8 cellular contexts compared by ENCODE assay signal in the genomic region with DNA sequence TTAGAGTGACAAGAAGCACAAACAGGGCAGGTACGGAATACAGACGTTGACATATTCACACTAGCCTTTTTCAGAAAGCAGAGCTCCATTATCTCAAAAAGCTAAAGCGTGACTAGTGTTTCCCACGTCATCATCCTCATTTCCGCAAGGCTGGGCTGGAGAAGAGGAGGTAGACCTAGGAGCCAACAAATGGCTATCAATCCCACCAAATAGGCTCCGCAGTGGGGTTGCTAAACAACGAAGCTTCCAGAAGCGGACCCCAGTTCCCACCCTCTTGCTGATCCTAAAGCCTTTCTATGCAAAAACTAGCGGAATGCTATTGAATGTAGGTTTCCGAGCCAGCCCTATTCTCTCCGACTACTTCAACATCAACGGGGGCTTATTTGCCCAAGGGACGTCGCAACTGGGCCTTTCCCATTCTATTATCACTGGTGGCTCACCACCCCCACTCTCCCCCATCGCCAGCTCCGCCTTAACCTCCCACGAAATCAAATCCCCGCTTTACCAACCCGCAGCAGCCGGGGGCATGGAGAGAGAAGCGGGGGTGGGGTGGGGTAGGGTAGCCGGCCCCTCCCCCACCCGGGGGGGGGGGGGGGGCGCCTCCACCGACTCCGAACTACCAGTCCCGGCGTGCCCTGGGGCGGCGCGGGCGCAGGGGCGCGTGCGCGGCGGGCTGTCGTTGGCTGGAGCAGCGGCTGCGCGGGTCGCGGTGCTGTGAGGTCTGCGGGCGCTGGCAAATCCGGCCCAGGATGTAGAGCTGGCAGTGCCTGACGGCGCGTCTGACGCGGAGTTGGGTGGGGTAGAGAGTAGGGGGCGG. TPM values are rescaled to one million over a fixed set of nuclear protein-coding genes. Genes with fewer than 3 reads are reported as not detected.
A peak's percentile ranks its signal among the peaks of the same experiment; 100 is the strongest.
DNase-seq lines count a peak whose midpoint lies in the region; TF ChIP-seq lines count a peak whose summit lies in the region.

MORF4L1 (plus strand) TSS at position 736 of the 817 bp plus-strand sequence. CDS start 128 bp downstream, outside the sequence.

- H3K9me3 Mint-ChIP-seq in activated T-helper 1 cell treated with anti-CD3 and anti-CD28 coated beads, Interleukin-12 subunit alpha, Interleukin-12 subunit beta, Interleukin-2, Interleukin-4 antibody, amounts not matched to agents 30 ng/mL and 10 ng/mL and 1 ng/mL, durations not matched to agents 14 hours and 24 hours and 36 hours = no peaks in the 10 kb centered on the region

- WGBS in esophagus squamous epithelium, 2 donors = 33 to 40% methylated on average over 10 to 14 of the region's 52 CpGs

- H3K27me3 Mint-ChIP-seq in activated T-helper 1 cell treated with anti-CD3 and anti-CD28 coated beads, Interleukin-12 subunit alpha, Interleukin-12 subunit beta, Interleukin-2, Interleukin-4 antibody, amounts not matched to agents 30 ng/mL and 10 ng/mL and 1 ng/mL, durations not matched to agents 14 hours and 24 hours and 36 hours (ENCODE audit: insufficient read depth) = no peaks in the 10 kb centered on the region

- peak within 1 kb of the TSS; percentile 98 for H3K27ac Mint-ChIP-seq in activated T-helper 1 cell treated with anti-CD3 and anti-CD28 coated beads, Interleukin-12 subunit alpha, Interleukin-12 subunit beta, Interleukin-2, Interleukin-4 antibody, amounts not matched to agents 30 ng/mL and 10 ng/mL and 1 ng/mL, durations not matched to agents 14 hours and 24 hours and 36 hours

- H3K4me3 ChIP-seq in LNCaP clone FGC (ENCODE audit: low read depth, low read length) (peak within 1 kb of the TSS; percentile 79), esophagus squamous epithelium (peak within 1 kb of the TSS; percentile 77 to 99 (median 90))

- peaks cover 39% of the 10 kb centered on the region for H3K4me1 Mint-ChIP-seq in activated T-helper 1 cell treated with anti-CD3 and anti-CD28 coated beads, Interleukin-12 subunit alpha, Interleukin-12 subunit beta, Interleukin-2, Interleukin-4 antibody, amounts not matched to agents 30 ng/mL and 10 ng/mL and 1 ng/mL, durations not matched to agents 14 hours and 24 hours and 36 hours (ENCODE audit: low read depth)

- peak within 1 kb of the TSS; percentile 97 to 100 (median 99) for H3K27ac ChIP-seq in esophagus squamous epithelium

- H3K4me1 ChIP-seq in esophagus squamous epithelium = peaks cover 10 to 42% (median 30%) of the 10 kb centered on the region in 3 donors

- H3K36me3 ChIP-seq in esophagus squamous epithelium = no peaks in the 10 kb centered on the region

- no peaks in the 10 kb centered on the region for H3K27me3 ChIP-seq in esophagus squamous epithelium

- intact Hi-C loops in activated T-helper 1 cell treated with anti-CD3 and anti-CD28 coated beads, Interleukin-12 subunit alpha, Interleukin-12 subunit beta, Interleukin-2, Interleukin-4 antibody, amounts not matched to agents 30 ng/mL and 10 ng/mL and 1 ng/mL, durations not matched to agents 14 hours and 24 hours and 36 hours (cut with micrococcal nuclease) = loop anchor here (2.0 to 5.0 kb wide), 3 partner anchors 112 to 1280 kb away; partner anchors contain the start of genes FAH and PSMA4
- intact Hi-C loops in esophagus squamous epithelium (cut with DNase I) = no loop called here

- peak in 1 of 4 donors; percentile 63 for TF ChIP-seq POLR2A in esophagus squamous epithelium (IDR thresholded peaks at IDR 0.05)

- H3K4me3 Mint-ChIP-seq in activated T-helper 1 cell treated with anti-CD3 and anti-CD28 coated beads, Interleukin-12 subunit alpha, Interleukin-12 subunit beta, Interleukin-2, Interleukin-4 antibody, amounts not matched to agents 30 ng/mL and 10 ng/mL and 1 ng/mL, durations not matched to agents 14 hours and 24 hours and 36 hours = peak within 1 kb of the TSS; percentile 93

- peaks cover 5% of the 10 kb centered on the region for H3K36me3 Mint-ChIP-seq in activated T-helper 1 cell treated with anti-CD3 and anti-CD28 coated beads, Interleukin-12 subunit alpha, Interleukin-12 subunit beta, Interleukin-2, Interleukin-4 antibody, amounts not matched to agents 30 ng/mL and 10 ng/mL and 1 ng/mL, durations not matched to agents 14 hours and 24 hours and 36 hours (ENCODE audit: low read depth)

- no peaks in the 10 kb centered on the region for H3K9me3 ChIP-seq in esophagus squamous epithelium

- TF ChIP-seq CTCF in LNCaP clone FGC (IDR thresholded peaks at IDR 0.05; ENCODE audit: control insufficient read depth, extremely low read depth, insufficient read depth) (no peak), esophagus squamous epithelium (IDR thresholded peaks at IDR 0.05) (no peak)

- DNase-seq in DMS53 (lab: John Stamatoyannopoulos, UW) = peak; percentile 93
- peak; percentile 94 for DNase-seq in H4 (ENCODE audit: low spot score)
- peak; percentile 79 for DNase-seq in LNCaP clone FGC (ENCODE audit: low read depth)
- DNase-seq in RPMI7951 (ENCODE audit: low read depth) = peak; percentile 96
- DNase-seq in activated T-helper 1 cell treated with anti-CD3 and anti-CD28 coated beads, Interleukin-12 subunit alpha, Interleukin-12 subunit beta, Interleukin-2, Interleukin-4 antibody, amounts not matched to agents 30 ng/mL and 10 ng/mL and 1 ng/mL, durations not matched to agents 14 hours and 24 hours and 36 hours (ENCODE audit: low spot score) = peak; percentile 97
- peak; percentile 67 for DNase-seq in esophagus squamous epithelium (lab: John Stamatoyannopoulos, UW)
- DNase-seq in myocyte (ENCODE audit: low read depth) = peak; percentile 95
- DNase-seq in stimulated activated CD8-positive, alpha-beta memory T cell treated with anti-CD3 and anti-CD28 coated beads, Interleukin-7, amount 100 ng/mL, for 24 hours (ENCODE audit: low read depth) = peak; percentile 91

RNA-seq across cellular contexts. Expression of gene MORF4L1, which starts in this region (rescaled TPM):
- total RNA-seq in H4 (2014; rRNA removed; shearing (Covaris generic)) = 382 and 419 TPM in 2 replicates
- total RNA-seq in RPMI7951 (2014; rRNA removed; shearing (Covaris generic)) = 354 and 358 TPM in 2 replicates
- 270 and 271 TPM in 2 replicates for total RNA-seq in activated T-helper 1 cell treated with anti-CD3 and anti-CD28 coated beads, Interleukin-12 subunit alpha, Interleukin-12 subunit beta, Interleukin-2, Interleukin-4 antibody, amounts not matched to agents 30 ng/mL and 10 ng/mL and 1 ng/mL, durations not matched to agents 14 hours and 24 hours and 36 hours
- total RNA-seq in esophagus squamous epithelium (100 to 1,000 TPM in 3 of 4 donors, 10 to 100 TPM in 1; 83.6 to 293 (median 156) TPM), myocyte (527 and 616 TPM in 2 replicates)
- 451 TPM for polyA plus RNA-seq in myocyte (2012)

Comparison
In these comparisons a context has a peak if more than half of its experiments do, and no peak if none do; other contexts are left out.
1. Peak in every context shown above with its lines: DNase-seq, H3K4me3 ChIP-seq and H3K27ac ChIP-seq.